23 cellular contexts compared by ENCODE assay signal in the genomic region with DNA sequence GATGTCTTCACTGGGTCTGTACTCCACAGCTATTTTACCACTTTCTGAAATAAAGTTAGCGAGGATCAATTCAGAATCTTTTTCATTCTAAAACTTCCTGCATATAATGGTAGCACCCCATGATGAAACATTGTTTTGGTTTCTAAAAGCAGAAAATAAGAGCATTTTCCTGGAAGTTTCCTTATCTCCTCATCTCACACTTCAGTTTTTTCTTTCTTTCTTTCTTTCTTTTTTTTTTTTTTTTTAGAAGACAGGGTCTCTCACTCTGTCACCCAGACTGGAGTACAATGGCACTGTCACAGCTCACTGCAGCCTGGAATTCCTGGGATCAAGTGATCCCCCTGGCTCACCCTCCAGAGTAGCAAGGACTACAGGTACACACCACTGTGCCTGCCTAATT. TPM values are rescaled to one million over a fixed set of nuclear protein-coding genes. Genes with fewer than 3 reads are reported as not detected.
DNase-seq lines count a peak whose midpoint lies in the region; ATAC-seq and TF ChIP-seq lines count a peak whose summit lies in the region.
"Had no signal": no experiment of that assay in that cellular context is flagged by ENCODE, and none has a peak within 500 bp of the region (broad histone marks: within the 10 kb centered on the region; RNA-seq: fewer than 3 reads in every experiment).

No MANE protein-coding gene starts in this region.

- intact Hi-C loops in activated CD4-positive, alpha-beta T cell treated with anti-CD3 and anti-CD28 coated beads, Interleukin-2, amount 10 ng/mL, durations not matched to agents 24 days and 14 days (cut with micrococcal nuclease), result no loop called here
- intact Hi-C loops in activated T-helper 2 cell treated with anti-CD3 and anti-CD28 coated beads, Interferon-gamma antibody, Interleukin-2, Interleukin-4, amounts not matched to agents 10 μg/mL and 5 μg/mL and 100 μg/mL, durations not matched to agents 14 hours and 24 hours and 36 hours (cut with micrococcal nuclease), result no loop called here

- peak overlapping the region; percentile 21 for H3K4me3 Mint-ChIP-seq in activated CD4-positive, alpha-beta T cell treated with anti-CD3 and anti-CD28 coated beads, Interleukin-2, amount 10 ng/mL, durations not matched to agents 24 days and 14 days
- H3K4me3 Mint-ChIP-seq in activated naive CD8-positive, alpha-beta T cell treated with anti-CD3 and anti-CD28 coated beads for 36 hours, result no peak overlapping the region
- H3K4me3 Mint-ChIP-seq in activated naive CD8-positive, alpha-beta T cell treated with anti-CD3 and anti-CD28 coated beads, Interleukin-2, amount 50 U/mL, for 24 hours, result no peak overlapping the region
- H3K4me3 Mint-ChIP-seq in activated T-helper 2 cell treated with anti-CD3 and anti-CD28 coated beads, Interferon-gamma antibody, Interleukin-2, Interleukin-4, amounts not matched to agents 10 μg/mL and 5 μg/mL and 100 μg/mL, durations not matched to agents 14 hours and 24 hours and 36 hours (ENCODE audit: low read depth), result peak overlapping the region; percentile 15
- peak overlapping the region; percentile 34 for H3K4me3 Mint-ChIP-seq in stimulated activated effector memory CD8-positive, alpha-beta T cell treated with anti-CD3 and anti-CD28 coated beads, Interleukin-12 subunit alpha, Interleukin-12 subunit beta, amount 100 ng/mL, for 72 hours
- H3K4me3 Mint-ChIP-seq: CD4-positive, CD25-positive, alpha-beta regulatory T cell; IgD-negative memory B cell had no signal

- peaks cover 50% of the 10 kb centered on the region for H3K36me3 Mint-ChIP-seq in activated CD4-positive, alpha-beta T cell treated with anti-CD3 and anti-CD28 coated beads, Interleukin-2, amount 10 ng/mL, durations not matched to agents 24 days and 14 days (ENCODE audit: low read depth)
- peaks cover 5% of the 10 kb centered on the region for H3K36me3 Mint-ChIP-seq in activated naive CD8-positive, alpha-beta T cell treated with anti-CD3 and anti-CD28 coated beads for 36 hours
- peaks cover 5% of the 10 kb centered on the region for H3K36me3 Mint-ChIP-seq in activated naive CD8-positive, alpha-beta T cell treated with anti-CD3 and anti-CD28 coated beads, Interleukin-2, amount 50 U/mL, for 24 hours (ENCODE audit: low read depth)
- peaks cover 50% of the 10 kb centered on the region for H3K36me3 Mint-ChIP-seq in activated T-helper 2 cell treated with anti-CD3 and anti-CD28 coated beads, Interferon-gamma antibody, Interleukin-2, Interleukin-4, amounts not matched to agents 10 μg/mL and 5 μg/mL and 100 μg/mL, durations not matched to agents 14 hours and 24 hours and 36 hours (ENCODE audit: low read depth)
- H3K36me3 Mint-ChIP-seq in stimulated activated effector memory CD8-positive, alpha-beta T cell treated with anti-CD3 and anti-CD28 coated beads, Interleukin-12 subunit alpha, Interleukin-12 subunit beta, amount 100 ng/mL, for 72 hours, result peaks cover 6% of the 10 kb centered on the region
- H3K36me3 Mint-ChIP-seq: CD4-positive, CD25-positive, alpha-beta regulatory T cell; IgD-negative memory B cell had no signal

- H3K27ac Mint-ChIP-seq in activated CD4-positive, alpha-beta T cell treated with anti-CD3 and anti-CD28 coated beads, Interleukin-2, amount 10 ng/mL, durations not matched to agents 24 days and 14 days, result peak overlapping the region; percentile 68
- peak overlapping the region; percentile 27 for H3K27ac Mint-ChIP-seq in activated naive CD8-positive, alpha-beta T cell treated with anti-CD3 and anti-CD28 coated beads for 36 hours
- H3K27ac Mint-ChIP-seq in activated naive CD8-positive, alpha-beta T cell treated with anti-CD3 and anti-CD28 coated beads, Interleukin-2, amount 50 U/mL, for 24 hours, result no peak overlapping the region
- H3K27ac Mint-ChIP-seq in activated T-helper 2 cell treated with anti-CD3 and anti-CD28 coated beads, Interferon-gamma antibody, Interleukin-2, Interleukin-4, amounts not matched to agents 10 μg/mL and 5 μg/mL and 100 μg/mL, durations not matched to agents 14 hours and 24 hours and 36 hours, result peak overlapping the region; percentile 58
- peak overlapping the region; percentile 80 for H3K27ac Mint-ChIP-seq in stimulated activated effector memory CD8-positive, alpha-beta T cell treated with anti-CD3 and anti-CD28 coated beads, Interleukin-12 subunit alpha, Interleukin-12 subunit beta, amount 100 ng/mL, for 72 hours
- H3K27ac Mint-ChIP-seq: CD4-positive, CD25-positive, alpha-beta regulatory T cell; IgD-negative memory B cell had no signal

- H3K9me3 Mint-ChIP-seq in activated CD4-positive, alpha-beta T cell treated with anti-CD3 and anti-CD28 coated beads, Interleukin-2, amount 10 ng/mL, durations not matched to agents 24 days and 14 days, result no peaks in the 10 kb centered on the region
- H3K9me3 Mint-ChIP-seq in activated naive CD8-positive, alpha-beta T cell treated with anti-CD3 and anti-CD28 coated beads for 36 hours, result no peaks in the 10 kb centered on the region
- no peaks in the 10 kb centered on the region for H3K9me3 Mint-ChIP-seq in activated naive CD8-positive, alpha-beta T cell treated with anti-CD3 and anti-CD28 coated beads, Interleukin-2, amount 50 U/mL, for 24 hours
- H3K9me3 Mint-ChIP-seq in activated T-helper 2 cell treated with anti-CD3 and anti-CD28 coated beads, Interferon-gamma antibody, Interleukin-2, Interleukin-4, amounts not matched to agents 10 μg/mL and 5 μg/mL and 100 μg/mL, durations not matched to agents 14 hours and 24 hours and 36 hours, result no peaks in the 10 kb centered on the region
- no peaks in the 10 kb centered on the region for H3K9me3 Mint-ChIP-seq in stimulated activated effector memory CD8-positive, alpha-beta T cell treated with anti-CD3 and anti-CD28 coated beads, Interleukin-12 subunit alpha, Interleukin-12 subunit beta, amount 100 ng/mL, for 72 hours
- H3K9me3 Mint-ChIP-seq: CD4-positive, CD25-positive, alpha-beta regulatory T cell; IgD-negative memory B cell had no signal

- no peak for TF ChIP-seq CTCF in GM13977 (IDR thresholded peaks at IDR 0.05; ENCODE audit: extremely low read depth, insufficient read depth, missing control alignments)

- no peaks in the 10 kb centered on the region for H3K27me3 Mint-ChIP-seq in activated CD4-positive, alpha-beta T cell treated with anti-CD3 and anti-CD28 coated beads, Interleukin-2, amount 10 ng/mL, durations not matched to agents 24 days and 14 days
- H3K27me3 Mint-ChIP-seq in activated naive CD8-positive, alpha-beta T cell treated with anti-CD3 and anti-CD28 coated beads for 36 hours, result no peaks in the 10 kb centered on the region
- no peaks in the 10 kb centered on the region for H3K27me3 Mint-ChIP-seq in activated naive CD8-positive, alpha-beta T cell treated with anti-CD3 and anti-CD28 coated beads, Interleukin-2, amount 50 U/mL, for 24 hours
- no peaks in the 10 kb centered on the region for H3K27me3 Mint-ChIP-seq in activated T-helper 2 cell treated with anti-CD3 and anti-CD28 coated beads, Interferon-gamma antibody, Interleukin-2, Interleukin-4, amounts not matched to agents 10 μg/mL and 5 μg/mL and 100 μg/mL, durations not matched to agents 14 hours and 24 hours and 36 hours (ENCODE audit: low read depth)
- H3K27me3 Mint-ChIP-seq: CD4-positive, CD25-positive, alpha-beta regulatory T cell; IgD-negative memory B cell had no signal

- in situ Hi-C loops in GM13977 (cut with MboI; ENCODE audit: low pct_unique_long_range_greater_than_20kb, low sequenced_read_pairs, unreplicated experiment), result no loop called here

- H3K4me1 Mint-ChIP-seq in activated CD4-positive, alpha-beta T cell treated with anti-CD3 and anti-CD28 coated beads, Interleukin-2, amount 10 ng/mL, durations not matched to agents 24 days and 14 days, result peaks cover 28% of the 10 kb centered on the region
- peaks cover 11% of the 10 kb centered on the region for H3K4me1 Mint-ChIP-seq in activated naive CD8-positive, alpha-beta T cell treated with anti-CD3 and anti-CD28 coated beads for 36 hours
- peaks cover 32% of the 10 kb centered on the region for H3K4me1 Mint-ChIP-seq in activated naive CD8-positive, alpha-beta T cell treated with anti-CD3 and anti-CD28 coated beads, Interleukin-2, amount 50 U/mL, for 24 hours
- peaks cover 26% of the 10 kb centered on the region for H3K4me1 Mint-ChIP-seq in activated T-helper 2 cell treated with anti-CD3 and anti-CD28 coated beads, Interferon-gamma antibody, Interleukin-2, Interleukin-4, amounts not matched to agents 10 μg/mL and 5 μg/mL and 100 μg/mL, durations not matched to agents 14 hours and 24 hours and 36 hours (ENCODE audit: low read depth)
- H3K4me1 Mint-ChIP-seq in stimulated activated effector memory CD8-positive, alpha-beta T cell treated with anti-CD3 and anti-CD28 coated beads, Interleukin-12 subunit alpha, Interleukin-12 subunit beta, amount 100 ng/mL, for 72 hours, result peaks cover 32% of the 10 kb centered on the region

- ATAC-seq in activated naive CD8-positive, alpha-beta T cell treated with anti-CD3 and anti-CD28 coated beads, Interleukin-2, amount 50 U/mL, for 24 hours, result no peak
- ATAC-seq in stimulated activated effector memory CD8-positive, alpha-beta T cell treated with anti-CD3 and anti-CD28 coated beads, Interleukin-12 subunit alpha, Interleukin-12 subunit beta, amount 100 ng/mL, for 72 hours, result no peak
- ATAC-seq: Right ventricle myocardium inferior had no signal

- DNase-seq in activated CD4-positive, alpha-beta T cell treated with anti-CD3 and anti-CD28 coated beads, Interleukin-2, amount 10 ng/mL, durations not matched to agents 24 days and 14 days, result no peak
- no peak for DNase-seq in activated CD4-positive, alpha-beta T cell treated with anti-CD3 and anti-CD28 coated beads, Interleukin-2, amount 50 U/mL, for 48 hours
- no peak for DNase-seq in activated naive CD8-positive, alpha-beta T cell treated with anti-CD3 and anti-CD28 coated beads for 36 hours
- no peak for DNase-seq in activated naive CD8-positive, alpha-beta T cell treated with anti-CD3 and anti-CD28 coated beads, Interleukin-2, amount 50 U/mL, for 24 hours
- DNase-seq in activated T-helper 2 cell treated with anti-CD3 and anti-CD28 coated beads, Interferon-gamma antibody, Interleukin-2, Interleukin-4, amounts not matched to agents 10 μg/mL and 5 μg/mL and 100 μg/mL, durations not matched to agents 14 hours and 24 hours and 36 hours (ENCODE audit: low spot score), result no peak
- no peak for DNase-seq in stimulated activated effector memory CD8-positive, alpha-beta T cell treated with anti-CD3 and anti-CD28 coated beads, Interleukin-12 subunit alpha, Interleukin-12 subunit beta, amount 100 ng/mL, for 72 hours (ENCODE audit: low spot score in 2 of 2)
- DNase-seq in GM13977 (ENCODE audit: low spot score) (no peak), SHP77 treated with DMSO at 0.1 percent for 48 hours (lab: John Stamatoyannopoulos, UW) (no peak)
- DNase-seq: NCI-H1048; NCI-H1417; NCI-H1694; NCI-H2029 treated with DMSO at 0.1 percent for 48 hours; NCI-H446 treated with DMSO at 0.1 percent for 48 hours; NCI-H526; NCI-H82; NK-92 treated with Interleukin-12 subunit alpha and Interleukin-12 subunit beta, amount 100 ng/mL, for 24 hours; PC-9 had no signal

RNA-seq across cellular contexts. Expression of a gene that starts 10.3 kb away (rescaled TPM):
- 2.6 and 2.9 TPM in 2 replicates for total RNA-seq in activated CD4-positive, alpha-beta T cell treated with anti-CD3 and anti-CD28 coated beads, Interleukin-2, amount 10 ng/mL, durations not matched to agents 24 days and 14 days
- total RNA-seq in activated naive CD8-positive, alpha-beta T cell treated with anti-CD3 and anti-CD28 coated beads for 36 hours, result 1 to 10 TPM; 4.3 to 5.6 TPM
- 4.5 and 5.3 TPM in 2 replicates for total RNA-seq in activated T-helper 2 cell treated with anti-CD3 and anti-CD28 coated beads, Interferon-gamma antibody, Interleukin-2, Interleukin-4, amounts not matched to agents 10 μg/mL and 5 μg/mL and 100 μg/mL, durations not matched to agents 14 hours and 24 hours and 36 hours
- total RNA-seq: CD4-positive, CD25-positive, alpha-beta regulatory T cell; Right ventricle myocardium inferior had no signal

RNA-seq across cellular contexts. Expression of a gene that starts 23.3 kb away (rescaled TPM):
- not detected in 2 replicates for total RNA-seq in activated CD4-positive, alpha-beta T cell treated with anti-CD3 and anti-CD28 coated beads, Interleukin-2, amount 10 ng/mL, durations not matched to agents 24 days and 14 days
- total RNA-seq in activated naive CD8-positive, alpha-beta T cell treated with anti-CD3 and anti-CD28 coated beads for 36 hours, result not detected
- total RNA-seq in activated T-helper 2 cell treated with anti-CD3 and anti-CD28 coated beads, Interferon-gamma antibody, Interleukin-2, Interleukin-4, amounts not matched to agents 10 μg/mL and 5 μg/mL and 100 μg/mL, durations not matched to agents 14 hours and 24 hours and 36 hours, result not detected in 2 replicates
- total RNA-seq: A172; CD4-positive, CD25-positive, alpha-beta regulatory T cell; H4; PC-9; Right ventricle myocardium inferior; RPMI7951 had no signal

RNA-seq across cellular contexts. Expression of a gene that starts 40.1 kb away (rescaled TPM):
- 19.6 and 20.7 TPM in 2 replicates for total RNA-seq in activated CD4-positive, alpha-beta T cell treated with anti-CD3 and anti-CD28 coated beads, Interleukin-2, amount 10 ng/mL, durations not matched to agents 24 days and 14 days
- 10 to 100 TPM; 16.4 to 18.1 TPM for total RNA-seq in activated naive CD8-positive, alpha-beta T cell treated with anti-CD3 and anti-CD28 coated beads for 36 hours
- total RNA-seq in activated T-helper 2 cell treated with anti-CD3 and anti-CD28 coated beads, Interferon-gamma antibody, Interleukin-2, Interleukin-4, amounts not matched to agents 10 μg/mL and 5 μg/mL and 100 μg/mL, durations not matched to agents 14 hours and 24 hours and 36 hours, result 28.1 and 28.9 TPM in 2 replicates
- total RNA-seq: A172, H4, PC-9 had no signal

RNA-seq across cellular contexts. Expression of a gene that starts 51.5 kb away (rescaled TPM):
- total RNA-seq in activated CD4-positive, alpha-beta T cell treated with anti-CD3 and anti-CD28 coated beads, Interleukin-2, amount 10 ng/mL, durations not matched to agents 24 days and 14 days, result 0.14 TPM in 1 of 2 replicates, not detected in the other
- under 1 TPM in 1 of 2 experiments, not detected in 1; 0.18 TPM for total RNA-seq in activated naive CD8-positive, alpha-beta T cell treated with anti-CD3 and anti-CD28 coated beads for 36 hours
- 0.14 and 0.16 TPM in 2 replicates for total RNA-seq in activated T-helper 2 cell treated with anti-CD3 and anti-CD28 coated beads, Interferon-gamma antibody, Interleukin-2, Interleukin-4, amounts not matched to agents 10 μg/mL and 5 μg/mL and 100 μg/mL, durations not matched to agents 14 hours and 24 hours and 36 hours
- total RNA-seq: A172; CD4-positive, CD25-positive, alpha-beta regulatory T cell; H4; PC-9; Right ventricle myocardium inferior; RPMI7951 had no signal

Comparison
In these comparisons a context has a peak if more than half of its experiments do, and no peak if none do; other contexts are left out.
1. H3K4me3 Mint-ChIP-seq: peak in activated CD4-positive, alpha-beta T cell treated with anti-CD3 and anti-CD28 coated beads, Interleukin-2, amount 10 ng/mL, durations not matched to agents 24 days and 14 days (single experiment), activated T-helper 2 cell treated with anti-CD3 and anti-CD28 coated beads, Interferon-gamma antibody, Interleukin-2, Interleukin-4, amounts not matched to agents 10 μg/mL and 5 μg/mL and 100 μg/mL, durations not matched to agents 14 hours and 24 hours and 36 hours (single experiment) and stimulated activated effector memory CD8-positive, alpha-beta T cell treated with anti-CD3 and anti-CD28 coated beads, Interleukin-12 subunit alpha, Interleukin-12 subunit beta, amount 100 ng/mL, for 72 hours (single experiment); none in activated naive CD8-positive, alpha-beta T cell treated with anti-CD3 and anti-CD28 coated beads for 36 hours (single experiment) and activated naive CD8-positive, alpha-beta T cell treated with anti-CD3 and anti-CD28 coated beads, Interleukin-2, amount 50 U/mL, for 24 hours (single experiment).